12 cellular contexts compared by ENCODE assay signal in genomic region chr2:69767034-69767433, GRCh38. TPM values are rescaled to one million over a fixed set of nuclear protein-coding genes. Genes with fewer than 3 reads are reported as not detected.
DNase-seq lines count a peak whose midpoint lies in the region; ATAC-seq and TF ChIP-seq lines count a peak whose summit lies in the region.
"Had no signal": no experiment of that assay in that cellular context is flagged by ENCODE, and none has a peak within 500 bp of the region (broad histone marks: within the 10 kb centered on the region; RNA-seq: fewer than 3 reads in every experiment).

No MANE protein-coding gene starts in this region.

- CTCF ChIA-PET in SK-N-SH (lab: Yijun Ruan, JAX), result interaction anchor here (0.7 to 2.9 kb wide), 4 partner anchors 20 to 123 kb away, joined by 3 to 9 read pairs (median 6); partner anchors contain the start of gene AAK1

- H3K4me1 ChIP-seq in SK-N-SH (ENCODE audit: control insufficient read depth in 1 of 2, insufficient read depth in 2 of 2, low read depth in 1 of 2, low read length in 1 of 2), result peaks cover 10 to 16% of the 10 kb centered on the region in 2 experiments; a peak in 2 of 4 replicates
- peaks cover 42% of the 10 kb centered on the region for H3K4me1 ChIP-seq in skeletal muscle satellite cell (ENCODE audit: control insufficient read depth, insufficient read depth, low read length)

- no peak overlapping the region for H2AFZ ChIP-seq in SK-N-SH (ENCODE audit: low read depth)

- H3K27me3 ChIP-seq in SK-N-SH (ENCODE audit: insufficient read depth) (no peaks in the 10 kb centered on the region), skeletal muscle satellite cell (ENCODE audit: control insufficient read depth, insufficient read depth, low read length) (no peaks in the 10 kb centered on the region)

- H4K20me1 ChIP-seq in SK-N-SH (ENCODE audit: insufficient read depth), result no peaks in the 10 kb centered on the region

- H3K4me2 ChIP-seq in SK-N-SH (no peak overlapping the region), skeletal muscle satellite cell (ENCODE audit: low read length) (peak overlapping the region; percentile 4)

- H3K27ac ChIP-seq in SK-N-SH (ENCODE audit: low read depth in 2 of 2, low read length in 1 of 2), result peak overlapping the region; percentile 23 to 30; a peak in 2 of 4 replicates

- no peaks in the 10 kb centered on the region for H3K9me2 ChIP-seq in SK-N-SH

- TF ChIP-seq CTCF in SK-N-SH (IDR thresholded peaks at IDR 0.05) (no peak), foreskin fibroblast (IDR thresholded peaks at IDR 0.05; ENCODE audit: low read depth, low read length) (peak; percentile 17)

- 94% methylated on average over 3 of the region's 3 CpGs for whole genome bisulfite sequencing in SK-N-SH (ENCODE audit: low lambda C conversion rate)

- H3K36me3 ChIP-seq in SK-N-SH (replicated peaks in 1 of 2; ENCODE audit: control insufficient read depth in 1 of 2, insufficient read depth in 2 of 2, low read length in 1 of 2) (peaks cover 0 to 4% of the 10 kb centered on the region in 2 experiments), skeletal muscle satellite cell (ENCODE audit: insufficient read depth, low read length) (peaks cover 11% of the 10 kb centered on the region)

- peaks cover 21% of the 10 kb centered on the region for H3K79me2 ChIP-seq in SK-N-SH (ENCODE audit: insufficient read depth)

- ATAC-seq in GM21381 (IDR thresholded peaks at IDR 0.05; ENCODE audit: unreplicated experiment) (no peak), GM21515 (IDR thresholded peaks at IDR 0.05; ENCODE audit: unreplicated experiment) (no peak)
- ATAC-seq: T-cell had no signal

- DNase-seq in EL (peak; percentile 85), SK-N-SH (no peak), foreskin fibroblast (peak; percentile 95 to 96), ureter (ENCODE audit: low spot score) (no peak)
- no peak for DNase-seq in stimulated activated CD4-positive, alpha-beta T cell treated with anti-CD3 and anti-CD28 coated beads, Interleukin-4, amount 100 ng/mL, for 24 hours
- DNase-seq: activated T-cell treated with anti-CD3 and anti-CD28 coated beads for 4 hours; effector CD8-positive, alpha-beta T cell; NCI-H2029 treated with DMSO at 0.1 percent for 48 hours; T-cell had no signal

- no peak overlapping the region for H3K4me3 ChIP-seq in SK-N-SH (ENCODE audit: low read depth in 2 of 2, low read length in 1 of 2)
- H3K4me3 ChIP-seq in foreskin fibroblast (ENCODE audit: low read depth in 1 of 2, low read length in 2 of 2), result no peak overlapping the region
- no peak overlapping the region for H3K4me3 ChIP-seq in skeletal muscle satellite cell (ENCODE audit: low read length)

- TF ChIP-seq EP300 in SK-N-SH (IDR thresholded peaks at IDR 0.05; ENCODE audit: borderline replicate concordance in 1 of 2, low read depth in 1 of 2, low read length in 1 of 2), result no peak

- H3K9ac ChIP-seq in SK-N-SH (no peak overlapping the region), skeletal muscle satellite cell (ENCODE audit: low read depth, low read length) (peak overlapping the region; percentile 60)

- POLR2A ChIA-PET in SK-N-SH (lab: Yijun Ruan, JAX), result no interaction called here

- H3K9me3 ChIP-seq in SK-N-SH, result no peaks in the 10 kb centered on the region
- H3K9me3 ChIP-seq in skeletal muscle satellite cell (replicated peaks; ENCODE audit: low read length), result no peaks in the 10 kb centered on the region

- peaks cover 5% of the 10 kb centered on the region for H3F3A ChIP-seq in SK-N-SH (replicated peaks; ENCODE audit: insufficient read depth)

- no peak for TF ChIP-seq RAD21 in SK-N-SH (IDR thresholded peaks at IDR 0.05; ENCODE audit: low read length)

TF ChIP-seq in SK-N-SH, 30 proteins besides CTCF, POLR2A, EP300 and RAD21:
- no peak for TF ChIP-seq FOXM1 (IDR thresholded peaks at IDR 0.05; ENCODE audit: low read depth)
- TF ChIP-seq PBX3 (IDR thresholded peaks at IDR 0.05), result no peak
- TF ChIP-seq YY1 (IDR thresholded peaks at IDR 0.05; ENCODE audit: low read depth), result no peak
- TF ChIP-seq FOXJ3 (CRISPR knock-in tag; IDR thresholded peaks at IDR 0.05), result no peak
- TF ChIP-seq RCOR1 (IDR thresholded peaks at IDR 0.05; ENCODE audit: low read length), result no peak
- TF ChIP-seq CHD2 (IDR thresholded peaks at IDR 0.05; ENCODE audit: low read length, partially characterized antibody), result no peak
- no peak for TF ChIP-seq GATA2 (CRISPR knock-in tag; IDR thresholded peaks at IDR 0.05)
- TF ChIP-seq TCF12 (IDR thresholded peaks at IDR 0.05), result 0 out of 2 replicates have a peak, but pooled peaks have one; percentile 3
- TF ChIP-seq USF2 (IDR thresholded peaks at IDR 0.05; ENCODE audit: borderline replicate concordance, low read depth, low read length), result no peak

RNA-seq across cellular contexts. Expression of gene ANXA4, which starts 25.1 kb away (rescaled TPM):
- polyA plus RNA-seq in SK-N-SH (2012; rRNA removed), result 93.2 and 137 TPM in 2 replicates
- 86.9 and 101 TPM in 2 replicates for polyA plus RNA-seq in SK-N-SH (2012; cell fraction: cytosol; rRNA removed)
- polyA plus RNA-seq in SK-N-SH (2012; cell fraction: nucleus; rRNA removed), result 126 and 213 TPM in 2 replicates
- 27.4 and 28.2 TPM in 2 replicates for total RNA-seq in skeletal muscle satellite cell (2012; rRNA removed)
- 169 TPM for total RNA-seq in ureter

Comparison
In these comparisons a context has a peak if more than half of its experiments do, and no peak if none do; other contexts are left out.
1. DNase-seq: peak in EL (single experiment) and foreskin fibroblast (2 of 2); none in SK-N-SH (single experiment), ureter (single experiment) and stimulated activated CD4-positive, alpha-beta T cell treated with anti-CD3 and anti-CD28 coated beads, Interleukin-4, amount 100 ng/mL, for 24 hours (single experiment).